8 cellular contexts compared by ENCODE assay signal in the genomic region with DNA sequence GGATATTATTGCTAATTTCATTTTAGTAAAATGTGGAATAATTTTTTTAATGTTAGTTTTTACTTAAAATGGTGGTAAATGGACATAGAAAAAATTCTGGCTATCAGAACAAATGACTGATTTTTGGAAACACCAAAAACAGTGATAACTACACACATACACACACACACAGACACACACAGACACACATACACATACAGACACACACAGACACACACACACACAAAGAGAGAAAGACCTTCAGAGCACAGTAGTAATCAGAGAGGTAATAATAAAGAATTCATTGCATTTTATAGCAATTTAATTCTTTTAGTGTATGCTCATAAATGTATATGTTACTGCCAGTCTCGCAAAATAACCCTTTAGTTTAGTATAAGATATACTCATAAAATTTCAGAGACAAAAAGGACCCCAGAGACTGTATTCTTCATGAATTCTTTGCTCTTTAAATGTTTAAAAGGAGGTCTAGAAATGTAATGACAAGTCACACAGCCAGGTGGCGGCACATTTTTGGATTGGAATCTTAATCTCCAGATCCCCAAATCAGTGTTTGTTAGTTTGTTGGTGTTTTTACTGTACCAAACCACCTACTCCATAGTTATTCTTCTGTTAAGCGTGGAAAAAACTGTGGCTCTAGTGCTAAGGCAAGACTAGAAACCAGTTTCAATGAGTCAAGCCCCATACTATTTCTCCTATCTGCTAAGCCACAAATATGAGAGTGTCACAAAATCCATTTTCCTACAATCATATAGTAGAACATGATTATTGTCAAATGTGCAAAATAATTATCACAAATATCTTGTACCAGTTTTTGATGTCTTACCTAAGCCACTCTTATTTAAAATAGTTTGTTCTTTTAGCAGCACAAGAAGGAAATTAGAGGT.
A peak's percentile ranks its signal among the peaks of the same experiment; 100 is the strongest.
DNase-seq lines count a peak whose midpoint lies in the region; ATAC-seq and TF ChIP-seq lines count a peak whose summit lies in the region.

No MANE protein-coding gene starts in this region.

- TF ChIP-seq CTCF in HFF-Myc (IDR thresholded peaks at IDR 0.05; ENCODE audit: low read depth, low read length, missing control alignments) (peak; percentile 30), RWPE1 (conservative IDR thresholded peaks at IDR 0.05; ENCODE audit: low read depth) (peak; percentile 66), transverse colon (IDR thresholded peaks at IDR 0.05) (peak in 4 of 5 experiments; percentile 25 to 51 (median 46))

- no peaks in the 10 kb centered on the region for H3K4me1 ChIP-seq in transverse colon

- 60 to 64% methylated on average over 3 of the region's 3 CpGs for WGBS in transverse colon (ENCODE audit: low coverage in 1 of 2), 2 donors

- H3K27me3 ChIP-seq in transverse colon = no peaks in the 10 kb centered on the region

- TF ChIP-seq POLR2A in transverse colon (IDR thresholded peaks at IDR 0.05) = no peak

- no peak for TF ChIP-seq EP300 in transverse colon (IDR thresholded peaks at IDR 0.05; ENCODE audit: low read depth)

- no peak for ATAC-seq in GM21515 (IDR thresholded peaks at IDR 0.05; ENCODE audit: unreplicated experiment)

- CTCF ChIA-PET in RWPE1 (lab: Yijun Ruan, JAX) = interaction anchor here (0.6 kb wide), 1 partner anchor 11 kb away, joined by 3 read pairs; no protein-coding TSS in a partner anchor

- in situ Hi-C loops in transverse colon (cut with MboI; ENCODE audit: low pct_ligation_motif_present in 1 of 4, low pct_unique_long_range_greater_than_20kb in 1 of 4, low sequenced_read_pairs in 3 of 4) = loop anchor here in 1 of 4 donors (25.0 kb wide), 1 partner anchor 563 kb away; a partner anchor contains a TSS

- H3K27ac ChIP-seq in RWPE1 (no peak overlapping the region), transverse colon (no peak overlapping the region)

- no peaks in the 10 kb centered on the region for H3K36me3 ChIP-seq in transverse colon

- DNase-seq in ELR (ENCODE audit: low read depth) (peak; percentile 43), HFF-Myc (ENCODE audit: extremely low read depth, low read depth) (no peak), RWPE1 (ENCODE audit: low spot score) (peak; percentile 53), glomerular endothelial cell (ENCODE audit: extremely low read depth, low read depth, low spot score) (peak; percentile 23), transverse colon (peak; percentile 35), NCI-H1930 (lab: John Stamatoyannopoulos, UW) (no peak), NCI-H2081 treated with DMSO at 0.1 percent for 48 hours (lab: John Stamatoyannopoulos, UW) (no peak)

- H3K4me3 ChIP-seq in HFF-Myc (replicated peaks; ENCODE audit: low read depth, low read length) (no peak overlapping the region), transverse colon (no peak overlapping the region)

- POLR2A ChIA-PET in RWPE1 (lab: Yijun Ruan, JAX; ENCODE audit: low non-redundant PET) = no interaction called here

- intact Hi-C loops in transverse colon (cut with DNase I; ENCODE audit: low total_unique reads) = no loop called here

- no peaks in the 10 kb centered on the region for H3K9me3 ChIP-seq in transverse colon

Comparison
In these comparisons a context has a peak if more than half of its experiments do, and no peak if none do; other contexts are left out.
1. DNase-seq: peak in ELR (single experiment), RWPE1 (single experiment), glomerular endothelial cell (single experiment) and transverse colon (single experiment); none in HFF-Myc (single experiment), NCI-H1930 (0 of 2) and NCI-H2081 treated with DMSO at 0.1 percent for 48 hours (single experiment).
2. Peak in every context shown above with its lines, with median percentiles within 50 percentile points of each other: CTCF ChIP-seq.